Comparison of ENCODE assay signal across 12 cellular contexts in the genomic region with DNA sequence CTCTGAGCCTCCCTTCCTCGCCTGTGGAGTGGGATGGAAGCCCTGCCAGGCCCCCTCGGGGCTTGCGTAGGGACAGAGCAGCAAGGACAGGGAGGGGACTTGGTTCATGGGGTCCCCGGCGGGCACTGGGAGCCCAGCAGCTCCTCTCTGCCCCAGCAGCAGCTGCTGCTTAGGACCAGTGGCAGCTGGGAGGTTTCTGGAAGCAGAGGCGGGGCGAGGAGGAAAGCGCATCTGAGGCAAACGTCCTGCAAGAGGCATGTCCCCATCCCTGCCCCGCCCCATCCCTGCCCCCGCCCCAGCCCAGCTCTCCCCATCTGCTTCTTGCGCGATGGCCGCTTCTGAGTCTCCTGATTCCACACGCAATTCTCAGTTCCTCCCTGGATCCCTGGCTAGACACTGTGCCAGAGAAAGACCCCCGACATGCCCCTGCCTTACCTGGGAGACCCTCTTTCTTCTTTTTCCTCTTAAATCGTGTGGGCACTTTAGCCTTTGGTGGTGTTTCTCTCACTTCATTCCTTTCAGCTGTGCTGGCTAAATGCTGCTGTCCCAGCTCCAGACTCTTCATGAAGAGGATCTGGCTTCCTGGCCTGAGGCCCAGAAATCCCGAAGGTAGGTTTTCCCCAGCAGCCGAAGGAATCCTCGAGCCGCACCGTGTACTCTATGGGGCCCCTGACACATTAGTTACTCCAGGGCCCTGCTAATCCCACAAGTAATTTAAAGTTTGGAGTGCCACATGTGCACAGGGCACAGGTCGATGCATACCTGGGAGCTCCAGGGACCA. TPM values are rescaled to one million over a fixed set of nuclear protein-coding genes. Genes with fewer than 3 reads are reported as not detected.
DNase-seq lines count a peak whose midpoint lies in the region; ATAC-seq, FAIRE-seq and TF ChIP-seq lines count a peak whose summit lies in the region.
"Had no signal": no experiment of that assay in that cellular context is flagged by ENCODE, and none has a peak within 500 bp of the region (broad histone marks: within the 10 kb centered on the region; RNA-seq: fewer than 3 reads in every experiment).

No MANE protein-coding gene starts in this region.

- H3K27me3 Mint-ChIP-seq in glutamatergic neuron (ENCODE audit: unreplicated experiment) = no peaks in the 10 kb centered on the region

- peak overlapping the region; percentile 86 for H3K27ac Mint-ChIP-seq in glutamatergic neuron (ENCODE audit: unreplicated experiment)

- peaks cover 9% of the 10 kb centered on the region for H3K4me1 Mint-ChIP-seq in glutamatergic neuron (ENCODE audit: low read depth, unreplicated experiment)

- TF ChIP-seq CTCF in VCaP (conservative IDR thresholded peaks at IDR 0.05) (no peak), glutamatergic neuron (IDR thresholded peaks at IDR 0.05; ENCODE audit: partially characterized antibody, unreplicated experiment) (no peak), gastrocnemius medialis (IDR thresholded peaks at IDR 0.05 in 4 of 5, conservative IDR thresholded peaks at IDR 0.05 in 1 of 5) (no peak), PC-9 (conservative IDR thresholded peaks at IDR 0.05) (no peak)

- DNase-seq in H54 (ENCODE audit: insufficient read length, low spot score) = peak; percentile 58
- peak; percentile 56 for DNase-seq in glutamatergic neuron
- peak in 1 of 2 donors; percentile 25 for DNase-seq in gastrocnemius medialis
- DNase-seq in hippocampal formation (lab: John Stamatoyannopoulos, UW) = no peak
- no peak for DNase-seq in PC-9
- no peak for DNase-seq in NCI-H1105 (lab: John Stamatoyannopoulos, UW)
- DNase-seq: lower lobe of right lung; stimulated activated CD4-positive, alpha-beta T cell treated with anti-CD3 and anti-CD28 coated beads, Interleukin-4, amount 100 ng/mL, for 1 hour had no signal

- POLR2A ChIA-PET in PC-9 (lab: Charles Lee; ENCODE audit: unreplicated experiment) = no interaction called here

- no peaks in the 10 kb centered on the region for H3K4me1 ChIP-seq in gastrocnemius medialis
- H3K4me1 ChIP-seq in PC-9 (replicated peaks; ENCODE audit: insufficient read depth) = no peaks in the 10 kb centered on the region
- H3K4me1 ChIP-seq: lower lobe of right lung, uterus had no signal

- peaks cover 6% of the 10 kb centered on the region for H3K9me3 Mint-ChIP-seq in glutamatergic neuron (ENCODE audit: unreplicated experiment)

- no peaks in the 10 kb centered on the region for H4K20me1 ChIP-seq in PC-9 (ENCODE audit: insufficient read depth)

- H3F3A ChIP-seq in PC-9 (ENCODE audit: insufficient read depth, low read depth) = no peaks in the 10 kb centered on the region

- CTCF ChIA-PET in PC-9 (lab: Charles Lee) = no interaction called here

- no peaks in the 10 kb centered on the region for H3K79me2 ChIP-seq in PC-9 (ENCODE audit: low read depth)

- peak overlapping the region; percentile 54 for H3K4me3 Mint-ChIP-seq in glutamatergic neuron (ENCODE audit: unreplicated experiment)

- intact Hi-C loops in gastrocnemius medialis (cut with DNase I; ENCODE audit: low total_unique reads) = no loop called here
- intact Hi-C loops in PC-9 (cut with micrococcal nuclease; ENCODE audit: unreplicated experiment) = no loop called here

- no peaks in the 10 kb centered on the region for H3K36me3 Mint-ChIP-seq in glutamatergic neuron (ENCODE audit: unreplicated experiment)

- in situ Hi-C loops in gastrocnemius medialis (cut with MboI; ENCODE audit: low sequenced_read_pairs in 4 of 4) = loop anchor here in 2 of 4 donors (25.0 kb wide), 1 partner anchor 375 kb away; no protein-coding TSS in a partner anchor

- no peaks in the 10 kb centered on the region for H3K9me2 ChIP-seq in PC-9 (ENCODE audit: insufficient read depth)

- ATAC-seq in gastrocnemius medialis = peak; percentile 18 to 33
- no peak for ATAC-seq in HG03108 (IDR thresholded peaks at IDR 0.05; ENCODE audit: unreplicated experiment)

- 0 out of 2 replicates have a peak, but pooled peaks have one; percentile 28 for TF ChIP-seq POLR2A in H54 (IDR thresholded peaks at IDR 0.05; ENCODE audit: low read depth, low read length)
- TF ChIP-seq POLR2A in gastrocnemius medialis (IDR thresholded peaks at IDR 0.05) = no peak

- peak; percentile 77 for FAIRE-seq in H54 (lab: Jason Lieb, UNC)

- BruUV-seq in PC-9 (replicated peaks; lab: Mats Ljungman, UMichigan) = no TSS peak

- no peak overlapping the region for H2AFZ ChIP-seq in PC-9

- H3K27me3 ChIP-seq in gastrocnemius medialis (no peaks in the 10 kb centered on the region), PC-9 (ENCODE audit: insufficient read depth, low read depth) (no peaks in the 10 kb centered on the region)
- H3K27me3 ChIP-seq: uterus had no signal

- no peaks in the 10 kb centered on the region for H3K36me3 ChIP-seq in gastrocnemius medialis
- H3K36me3 ChIP-seq in PC-9 (ENCODE audit: low read depth) = no peaks in the 10 kb centered on the region
- H3K36me3 ChIP-seq: lower lobe of right lung, uterus had no signal

- H3K9me3 ChIP-seq in gastrocnemius medialis (no peaks in the 10 kb centered on the region), PC-9 (ENCODE audit: insufficient read depth, low read depth) (no peaks in the 10 kb centered on the region)
- H3K9me3 ChIP-seq: lower lobe of right lung, uterus had no signal

- H3K4me3 ChIP-seq in gastrocnemius medialis (no peak overlapping the region), PC-9 (no peak overlapping the region)
- H3K4me3 ChIP-seq: coronary artery, lower lobe of right lung, uterus had no signal

- no peak overlapping the region for H3K4me2 ChIP-seq in PC-9

- peak overlapping the region; percentile 57 for H3K27ac ChIP-seq in VCaP
- H3K27ac ChIP-seq in gastrocnemius medialis = no peak overlapping the region
- no peak overlapping the region for H3K27ac ChIP-seq in PC-9
- H3K27ac ChIP-seq: coronary artery, lower lobe of right lung had no signal

RNA-seq across cellular contexts. Expression of a gene that starts 4.4 kb away (rescaled TPM):
- total RNA-seq in glutamatergic neuron (ENCODE audit: unreplicated experiment) = not detected
- total RNA-seq in gastrocnemius medialis = not detected
- total RNA-seq in PC-9 (2021) = not detected in 2 replicates
- total RNA-seq: lower lobe of right lung, uterus had no signal

RNA-seq across cellular contexts. Expression of a gene that starts 53.0 kb away (rescaled TPM):
- total RNA-seq in glutamatergic neuron (ENCODE audit: unreplicated experiment) = not detected
- total RNA-seq in gastrocnemius medialis = 1 to 10 TPM; 1.3 to 4.4 (median 2.5) TPM
- total RNA-seq in PC-9 (2021) = 0.72 and 0.73 TPM in 2 replicates

RNA-seq across cellular contexts. Expression of a gene that starts 56.3 kb away (rescaled TPM):
- total RNA-seq in glutamatergic neuron (ENCODE audit: unreplicated experiment) (not detected), gastrocnemius medialis (1 to 10 TPM in 3 of 4 donors, not detected in 1; 3.2 to 5.1 (median 3.3) TPM), PC-9 (2021) (2.0 and 3.6 TPM in 2 replicates)

Comparison
In these comparisons a context has a peak if more than half of its experiments do, and no peak if none do; other contexts are left out.
1. DNase-seq: peak in H54 (single experiment) and glutamatergic neuron (single experiment); none in hippocampal formation (0 of 2), PC-9 (0 of 2) and NCI-H1105 (single experiment).